Comparison of ENCODE assay signal across 9 cellular contexts in the genomic region with DNA sequence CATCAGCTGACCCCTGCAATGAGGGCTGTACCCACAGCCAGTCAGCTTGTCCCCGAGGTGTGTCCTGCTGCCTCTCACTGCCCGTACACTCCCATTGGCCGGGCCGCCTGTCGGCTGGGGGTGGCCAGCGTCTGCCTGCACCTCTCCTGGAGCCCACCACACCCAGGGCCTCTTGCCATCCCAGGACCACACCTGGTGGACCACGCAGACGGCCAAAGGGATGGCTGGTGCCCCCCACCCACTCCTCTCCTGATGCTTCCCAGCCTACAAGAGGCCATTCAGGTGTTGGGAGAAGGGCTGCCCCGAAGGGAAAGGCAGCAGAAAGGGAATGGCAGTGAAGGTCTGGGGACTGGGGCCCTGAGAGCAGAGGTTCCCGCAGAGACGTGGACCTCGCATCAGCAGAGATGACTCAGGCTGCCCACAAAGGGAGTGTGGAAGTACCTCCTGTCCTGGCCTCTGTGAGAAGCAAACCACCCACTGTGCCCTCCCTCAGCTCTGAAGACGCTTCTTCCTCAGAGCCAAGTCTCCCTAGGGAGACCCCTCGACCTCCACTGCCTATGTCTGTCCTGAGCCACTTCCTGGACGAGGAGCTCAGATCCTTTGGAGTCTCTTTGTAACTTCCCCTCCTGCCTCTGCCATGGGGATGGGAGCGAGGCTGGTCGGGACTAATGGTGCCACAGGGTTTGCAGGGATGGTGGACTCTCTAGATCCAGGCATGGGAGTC.
DNase-seq lines count a peak whose midpoint lies in the region; ATAC-seq and TF ChIP-seq lines count a peak whose summit lies in the region.
"Had no signal": no experiment of that assay in that cellular context is flagged by ENCODE, and none has a peak within 500 bp of the region (broad histone marks: within the 10 kb centered on the region; RNA-seq: fewer than 3 reads in every experiment).

No MANE protein-coding gene starts in this region.

- H3K4me1 Mint-ChIP-seq in MCF 10A (ENCODE audit: insufficient read depth, unreplicated experiment) = peaks cover 29% of the 10 kb centered on the region
- H3K4me1 Mint-ChIP-seq in activated T-helper 2 cell treated with anti-CD3 and anti-CD28 coated beads, Interferon-gamma antibody, Interleukin-2, Interleukin-4, amounts not matched to agents 10 μg/mL and 5 μg/mL and 100 μg/mL, durations not matched to agents 14 hours and 24 hours and 36 hours (ENCODE audit: low read depth) = peaks cover 34% of the 10 kb centered on the region

- H3K27ac ChIP-seq in mammary epithelial cell (ENCODE audit: insufficient read depth, low read depth, low read length) (no peak overlapping the region), upper lobe of right lung (peak overlapping the region; percentile 81)

- no peaks in the 10 kb centered on the region for H3K27me3 Mint-ChIP-seq in MCF 10A (ENCODE audit: insufficient read depth, unreplicated experiment)
- no peaks in the 10 kb centered on the region for H3K27me3 Mint-ChIP-seq in activated T-helper 2 cell treated with anti-CD3 and anti-CD28 coated beads, Interferon-gamma antibody, Interleukin-2, Interleukin-4, amounts not matched to agents 10 μg/mL and 5 μg/mL and 100 μg/mL, durations not matched to agents 14 hours and 24 hours and 36 hours (ENCODE audit: low read depth)

- no peaks in the 10 kb centered on the region for H4K20me1 ChIP-seq in mammary epithelial cell (ENCODE audit: insufficient read depth, low read length)

- no peaks in the 10 kb centered on the region for H3K79me2 ChIP-seq in mammary epithelial cell (ENCODE audit: insufficient read depth, low read length)

- CTCF ChIA-PET in MCF 10A (lab: Yijun Ruan, JAX) (interaction anchor here (0.6 to 5.6 kb wide), 18 partner anchors 8 to 1959 kb away, joined by 3 to 68 read pairs (median 4); partner anchors contain the start of gene GINS1), mammary epithelial cell (lab: Charles Lee; ENCODE audit: low non-redundant PET) (no interaction called here)

- ATAC-seq in upper lobe of right lung (peak; percentile 55), GM19397 (IDR thresholded peaks at IDR 0.05; ENCODE audit: unreplicated experiment) (no peak), HG03175 (IDR thresholded peaks at IDR 0.05; ENCODE audit: unreplicated experiment) (no peak)

- no peak overlapping the region for H3K4me2 ChIP-seq in mammary epithelial cell (ENCODE audit: insufficient read depth, low read depth, low read length)

- H3K36me3 ChIP-seq in mammary epithelial cell (ENCODE audit: insufficient read depth, low read length) (no peaks in the 10 kb centered on the region), upper lobe of right lung (peaks cover 7% of the 10 kb centered on the region)

- H3K4me1 ChIP-seq in mammary epithelial cell (ENCODE audit: insufficient read depth, low read length) (peaks cover 25% of the 10 kb centered on the region), upper lobe of right lung (peaks cover 9% of the 10 kb centered on the region)

- no peaks in the 10 kb centered on the region for H3K9me3 ChIP-seq in mammary epithelial cell (replicated peaks; ENCODE audit: insufficient read depth, low read length)
- no peaks in the 10 kb centered on the region for H3K9me3 ChIP-seq in upper lobe of right lung

- H3K4me3 Mint-ChIP-seq in MCF 10A (ENCODE audit: unreplicated experiment) = peak overlapping the region; percentile 56
- no peak overlapping the region for H3K4me3 Mint-ChIP-seq in activated T-helper 2 cell treated with anti-CD3 and anti-CD28 coated beads, Interferon-gamma antibody, Interleukin-2, Interleukin-4, amounts not matched to agents 10 μg/mL and 5 μg/mL and 100 μg/mL, durations not matched to agents 14 hours and 24 hours and 36 hours (ENCODE audit: low read depth)

- WGBS in mammary epithelial cell (ENCODE audit: low coverage, missing lambda C conversion rate) = 89% methylated on average over 14 of the region's 17 CpGs

- H3K27ac Mint-ChIP-seq in MCF 10A (ENCODE audit: low read depth, unreplicated experiment) = peak overlapping the region; percentile 88
- H3K27ac Mint-ChIP-seq in activated T-helper 2 cell treated with anti-CD3 and anti-CD28 coated beads, Interferon-gamma antibody, Interleukin-2, Interleukin-4, amounts not matched to agents 10 μg/mL and 5 μg/mL and 100 μg/mL, durations not matched to agents 14 hours and 24 hours and 36 hours = peak overlapping the region; percentile 28

- no peak for TF ChIP-seq CTCF in MCF 10A (IDR thresholded peaks at IDR 0.05; ENCODE audit: unreplicated experiment)
- TF ChIP-seq CTCF in mammary epithelial cell (conservative IDR thresholded peaks at IDR 0.05 in 1 of 2, IDR thresholded peaks at IDR 0.05 in 1 of 2; ENCODE audit: extremely low read depth in 1 of 2, insufficient read depth in 1 of 2, low read depth in 1 of 2, low read length in 2 of 2) = no peak
- no peak for TF ChIP-seq CTCF in upper lobe of right lung (IDR thresholded peaks at IDR 0.05)

- no TSS peak for BruUV-seq in MCF 10A (replicated peaks; lab: Mats Ljungman, UMichigan)
- BruUV-seq in mammary epithelial cell (replicated peaks; lab: Mats Ljungman, UMichigan) = no TSS peak

- H3K27me3 ChIP-seq in mammary epithelial cell (ENCODE audit: insufficient read depth, low read length) (no peaks in the 10 kb centered on the region), upper lobe of right lung (no peaks in the 10 kb centered on the region)

- intact Hi-C loops in MCF 10A (cut with micrococcal nuclease) = no loop called here
- intact Hi-C loops in mammary epithelial cell (cut with micrococcal nuclease) = no loop called here
- intact Hi-C loops in activated T-helper 2 cell treated with anti-CD3 and anti-CD28 coated beads, Interferon-gamma antibody, Interleukin-2, Interleukin-4, amounts not matched to agents 10 μg/mL and 5 μg/mL and 100 μg/mL, durations not matched to agents 14 hours and 24 hours and 36 hours (cut with micrococcal nuclease) = no loop called here
- intact Hi-C loops in upper lobe of right lung (cut with DNase I) = no loop called here

- DNase-seq in MCF 10A (ENCODE audit: unreplicated experiment) = peak; percentile 50
- DNase-seq in mammary epithelial cell = no peak
- no peak for DNase-seq in activated T-helper 2 cell treated with anti-CD3 and anti-CD28 coated beads, Interferon-gamma antibody, Interleukin-2, Interleukin-4, amounts not matched to agents 10 μg/mL and 5 μg/mL and 100 μg/mL, durations not matched to agents 14 hours and 24 hours and 36 hours (ENCODE audit: low spot score)
- DNase-seq in kidney tubule cell (ENCODE audit: low spot score) = peak; percentile 69
- peak; percentile 61 for DNase-seq in upper lobe of right lung
- no peak for DNase-seq in retina
- DNase-seq: cerebellar nuclear complex had no signal

- dilution Hi-C loops in mammary epithelial cell (cut with HindIII; ENCODE audit: low sequenced_read_pairs) = no loop called here

- peaks cover 10% of the 10 kb centered on the region for H3K36me3 Mint-ChIP-seq in MCF 10A (ENCODE audit: insufficient read depth, unreplicated experiment)
- H3K36me3 Mint-ChIP-seq in activated T-helper 2 cell treated with anti-CD3 and anti-CD28 coated beads, Interferon-gamma antibody, Interleukin-2, Interleukin-4, amounts not matched to agents 10 μg/mL and 5 μg/mL and 100 μg/mL, durations not matched to agents 14 hours and 24 hours and 36 hours (ENCODE audit: low read depth) = peaks cover 5% of the 10 kb centered on the region

- H3K4me3 ChIP-seq in mammary epithelial cell (replicated peaks in 1 of 3; ENCODE audit: insufficient read depth in 1 of 3, low read depth in 2 of 3, low read length in 3 of 3) = no peak overlapping the region
- no peak overlapping the region for H3K4me3 ChIP-seq in upper lobe of right lung

- H2AFZ ChIP-seq in mammary epithelial cell (ENCODE audit: low read depth, low read length) = no peak overlapping the region

- in situ Hi-C loops in mammary epithelial cell (cut with MboI; ENCODE audit: low sequenced_read_pairs in 2 of 2) = loop anchor here in 1 of 2 donors (5.0 to 25.0 kb wide), 6 partner anchors 52 to 553 kb away; partner anchors contain the start of genes ACSS1 and ZNF337

- no peak overlapping the region for H3K9ac ChIP-seq in mammary epithelial cell (ENCODE audit: insufficient read depth, low read length)

- H3K9me3 Mint-ChIP-seq in MCF 10A (ENCODE audit: unreplicated experiment) = no peaks in the 10 kb centered on the region
- H3K9me3 Mint-ChIP-seq in activated T-helper 2 cell treated with anti-CD3 and anti-CD28 coated beads, Interferon-gamma antibody, Interleukin-2, Interleukin-4, amounts not matched to agents 10 μg/mL and 5 μg/mL and 100 μg/mL, durations not matched to agents 14 hours and 24 hours and 36 hours = no peaks in the 10 kb centered on the region

- POLR2A ChIA-PET in MCF 10A (lab: Yijun Ruan, JAX) = interaction anchor here (1.2 to 4.7 kb wide), 8 partner anchors 10 to 315 kb away, joined by 5 to 32 read pairs (median 10); partner anchors contain the start of genes ABHD12, APMAP, GINS1 and PYGB

Comparison
In these comparisons a context has a peak if more than half of its experiments do, and no peak if none do; other contexts are left out.
1. DNase-seq: peak in MCF 10A (single experiment), kidney tubule cell (single experiment) and upper lobe of right lung (single experiment); none in mammary epithelial cell (single experiment), activated T-helper 2 cell treated with anti-CD3 and anti-CD28 coated beads, Interferon-gamma antibody, Interleukin-2, Interleukin-4, amounts not matched to agents 10 μg/mL and 5 μg/mL and 100 μg/mL, durations not matched to agents 14 hours and 24 hours and 36 hours (single experiment) and retina (single experiment).